ENCODE assay signal across 3 cellular contexts in the genomic region with DNA sequence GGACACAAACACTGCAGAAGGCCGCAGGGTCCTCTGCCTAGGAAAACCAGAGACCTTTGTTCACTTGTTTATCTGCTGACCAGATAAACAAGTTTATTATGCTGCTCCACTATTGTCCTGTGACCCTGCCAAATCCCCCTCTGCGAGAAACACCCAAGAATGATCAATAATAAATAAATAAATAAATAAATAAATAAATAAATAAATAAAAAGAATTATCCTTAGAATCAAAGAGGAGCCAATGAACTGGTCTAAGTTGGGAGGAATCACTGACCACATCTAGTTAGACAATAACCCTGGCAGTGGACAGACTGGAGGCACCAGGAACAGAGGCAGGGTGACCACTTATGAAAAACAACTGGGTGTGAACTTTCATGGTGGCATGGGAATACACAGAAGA. TPM values are rescaled to one million over a fixed set of nuclear protein-coding genes. Genes with fewer than 3 reads are reported as not detected.
"Had no signal": no experiment of that assay in that cellular context is flagged by ENCODE, and none has a peak within 500 bp of the region (broad histone marks: within the 10 kb centered on the region; RNA-seq: fewer than 3 reads in every experiment).

No MANE protein-coding gene starts in this region.

RNA-seq across cellular contexts. Expression of gene C9orf153, which starts 53.5 kb away (rescaled TPM):
- total RNA-seq: kidney epithelial cell had no signal
- polyA plus RNA-seq: naive thymus-derived CD4-positive, alpha-beta T cell; neural cell had no signal
